In genomic region chr5:73729329-73729728, GRCh38 we compare ENCODE assay signal across 28 cellular contexts.
DNase-seq lines count a peak whose midpoint lies in the region; ATAC-seq, FAIRE-seq and TF ChIP-seq lines count a peak whose summit lies in the region.
"Had no signal": no experiment of that assay in that cellular context is flagged by ENCODE, and none has a peak within 500 bp of the region (broad histone marks: within the 10 kb centered on the region; RNA-seq: fewer than 3 reads in every experiment).

No MANE protein-coding gene starts in this region.

- no peaks in the 10 kb centered on the region for H3K36me3 ChIP-seq in IMR-90 (ENCODE audit: control insufficient read depth, insufficient read depth, low read length)
- no peaks in the 10 kb centered on the region for H3K36me3 ChIP-seq in bronchial epithelial cell (ENCODE audit: control insufficient read depth, insufficient read depth, low read length)
- peaks cover 6 to 11% of the 10 kb centered on the region in 2 experiments for H3K36me3 ChIP-seq in keratinocyte (ENCODE audit: control insufficient read depth in 2 of 2, extremely low read depth in 1 of 2, insufficient read depth in 2 of 2, low read length in 2 of 2)
- no peaks in the 10 kb centered on the region for H3K36me3 ChIP-seq in uterus
- H3K36me3 ChIP-seq: cardiac muscle cell, HAP-1, heart right ventricle, suprapubic skin had no signal

- no peak overlapping the region for H3K56ac ChIP-seq in IMR-90 (ENCODE audit: extremely low read depth, insufficient read depth, low read length)

- H4K20me1 ChIP-seq in IMR-90 (ENCODE audit: insufficient read depth, low read length) (no peaks in the 10 kb centered on the region), keratinocyte (ENCODE audit: control insufficient read depth, extremely low read depth, insufficient read depth, low read length) (peaks cover 8% of the 10 kb centered on the region)

- H3K4me1 ChIP-seq in IMR-90 (ENCODE audit: control insufficient read depth, insufficient read depth, low read length), result peaks cover 6% of the 10 kb centered on the region
- no peaks in the 10 kb centered on the region for H3K4me1 ChIP-seq in keratinocyte (ENCODE audit: control insufficient read depth, extremely low read depth, insufficient read depth, low read length)
- H3K4me1 ChIP-seq in uterus, result no peaks in the 10 kb centered on the region
- H3K4me1 ChIP-seq: suprapubic skin had no signal

- no peak overlapping the region; the same call in 1 of the 2 replicates for H3K4ac ChIP-seq in IMR-90 (ENCODE audit: low read depth, low read length)

- TF ChIP-seq CTCF in IMR-90 (conservative IDR thresholded peaks at IDR 0.05; ENCODE audit: low read depth, low read length), result no peak
- no peak for TF ChIP-seq CTCF in bronchial epithelial cell (IDR thresholded peaks at IDR 0.05; ENCODE audit: insufficient read depth, low read length, severe bottlenecking)
- no peak for TF ChIP-seq CTCF in keratinocyte (optimal IDR thresholded peaks at IDR 0.05 in 1 of 3, IDR thresholded peaks at IDR 0.05 in 1 of 3, conservative IDR thresholded peaks at IDR 0.05 in 1 of 3; ENCODE audit: extremely low read depth in 1 of 3, insufficient read depth in 2 of 3, low read length in 3 of 3)
- no peak for TF ChIP-seq CTCF in uterus (IDR thresholded peaks at IDR 0.05)

- H4K91ac ChIP-seq in IMR-90 (ENCODE audit: insufficient read depth, low read depth, low read length), result peak overlapping the region; percentile 64; the same call in 1 of the 2 replicates

- no peak overlapping the region for H2AK9ac ChIP-seq in IMR-90 (replicated peaks; ENCODE audit: low read depth, low read length, poor library complexity)

- H3K18ac ChIP-seq in IMR-90 (ENCODE audit: low read depth, low read length), result peak overlapping the region; percentile 71

- H3K9ac ChIP-seq in IMR-90 (ENCODE audit: low read depth, low read length) (no peak overlapping the region), keratinocyte (ENCODE audit: control insufficient read depth, extremely low read depth, insufficient read depth, low read length) (no peak overlapping the region)

- H2BK15ac ChIP-seq in IMR-90 (ENCODE audit: low read depth, low read length), result no peak overlapping the region

- intact Hi-C loops in IMR-90 (cut with micrococcal nuclease) (no loop called here), uterus (cut with DNase I; ENCODE audit: low total_unique reads) (no loop called here)

- H4K5ac ChIP-seq in IMR-90 (ENCODE audit: low read depth, low read length), result peak overlapping the region; percentile 83; the same call in 1 of the 2 replicates

- TF ChIP-seq POLR2A in IMR-90 (IDR thresholded peaks at IDR 0.05; ENCODE audit: low read depth, low read length), result no peak
- no peak for TF ChIP-seq POLR2A in uterus (IDR thresholded peaks at IDR 0.05)

- no peak overlapping the region; a peak in 1 of 4 replicates for H4K8ac ChIP-seq in IMR-90 (ENCODE audit: low read depth in 2 of 2, low read length in 2 of 2)

- no TSS peak for BruUV-seq in IMR-90 (replicated peaks; lab: Mats Ljungman, UMichigan)

- H2BK5ac ChIP-seq in IMR-90 (ENCODE audit: low read depth, low read length, poor library complexity, severe bottlenecking), result peak overlapping the region; percentile 65

- H3K9me1 ChIP-seq in IMR-90 (ENCODE audit: insufficient read depth, low read length), result peaks cover 6% of the 10 kb centered on the region
- peaks cover 3% of the 10 kb centered on the region for H3K9me1 ChIP-seq in keratinocyte (ENCODE audit: control insufficient read depth, extremely low read depth, insufficient read depth, low read length)

- H3K27me3 ChIP-seq in IMR-90 (ENCODE audit: control insufficient read depth, insufficient read depth, low read length), result no peaks in the 10 kb centered on the region
- no peaks in the 10 kb centered on the region for H3K27me3 ChIP-seq in bronchial epithelial cell (ENCODE audit: control insufficient read depth, insufficient read depth, low read length)
- H3K27me3 ChIP-seq in keratinocyte (ENCODE audit: control insufficient read depth, extremely low read depth, insufficient read depth, low read length), result no peaks in the 10 kb centered on the region
- H3K27me3 ChIP-seq in uterus, result no peaks in the 10 kb centered on the region
- H3K27me3 ChIP-seq: heart right ventricle, suprapubic skin had no signal

- H3K27ac ChIP-seq in IMR-90 (ENCODE audit: insufficient read depth, low read length) (no peak overlapping the region), keratinocyte (ENCODE audit: control insufficient read depth, insufficient read depth, low read length) (no peak overlapping the region), uterus (peak overlapping the region; percentile 39 to 43)
- H3K27ac ChIP-seq: cardiac muscle cell, epithelial cell of prostate, heart right ventricle, suprapubic skin, VCaP had no signal

- peak; percentile 41 for DNase-seq in IMR-90
- DNase-seq in bronchial epithelial cell (ENCODE audit: low read depth), result peak; percentile 37
- DNase-seq in keratinocyte (ENCODE audit: low read depth, low spot score), result no peak
- DNase-seq in uterus, result no peak
- no peak for DNase-seq in NCI-H2081 treated with DMSO at 0.1 percent for 48 hours (lab: John Stamatoyannopoulos, UW)
- DNase-seq in NCI-H2196 (lab: John Stamatoyannopoulos, UW; ENCODE audit: unreplicated experiment), result no peak
- DNase-seq: activated CD4-positive, alpha-beta T cell treated with anti-CD3 and anti-CD28 coated beads for 4 hours; activated CD8-positive, alpha-beta T cell treated with anti-CD3 and anti-CD28 coated beads, Interleukin-2, amount 10 ng/mL, durations not matched to agents 7 days and 5 days; effector CD8-positive, alpha-beta T cell; foreskin fibroblast; GF-D8; heart right ventricle; NCI-H2081; NCI-H226; NCI-H69; SHP77; small intestine; stimulated activated naive CD4-positive, alpha-beta T cell treated with Interleukin-2 at 50 U/mL for 16 hours had no signal

- H2AK5ac ChIP-seq in IMR-90 (ENCODE audit: low read depth, low read length), result no peak overlapping the region; the same call in 1 of the 2 replicates

- ATAC-seq in IMR-90 (ENCODE audit: low read depth) (peak; percentile 81), GM18858 (IDR thresholded peaks at IDR 0.05; ENCODE audit: unreplicated experiment) (no peak), GM18519 (IDR thresholded peaks at IDR 0.05; ENCODE audit: low FRiP score, unreplicated experiment) (no peak)
- ATAC-seq: activated CD8-positive, alpha-beta T cell treated with anti-CD3 and anti-CD28 coated beads, Interleukin-2, amount 10 ng/mL, durations not matched to agents 7 days and 5 days; activated T-helper 17 cell treated with anti-CD3 and anti-CD28 coated beads, Interleukin-2, amount 50 U/mL, for 72 hours; Panc1 had no signal

- CTCF ChIA-PET in IMR-90 (lab: Yijun Ruan, JAX), result interaction anchor here (0.8 to 1.1 kb wide), 2 partner anchors 35 to 137 kb away, joined by 3 read pairs; no protein-coding TSS in a partner anchor

- H3K79me1 ChIP-seq in IMR-90 (ENCODE audit: low read depth in 1 of 2, low read length in 2 of 2), result peaks cover 24 to 60% of the 10 kb centered on the region in 2 experiments; a peak in 3 of 4 replicates

- POLR2A ChIA-PET in IMR-90 (lab: Charles Lee; ENCODE audit: unreplicated experiment), result no interaction called here

- no peaks in the 10 kb centered on the region for H3K9me3 ChIP-seq in IMR-90 (ENCODE audit: control insufficient read depth, insufficient read depth, low read length)
- H3K9me3 ChIP-seq in keratinocyte (ENCODE audit: control insufficient read depth, low read depth, low read length), result no peaks in the 10 kb centered on the region
- H3K9me3 ChIP-seq in uterus, result no peaks in the 10 kb centered on the region
- H3K9me3 ChIP-seq: HAP-1, heart right ventricle, suprapubic skin had no signal

- peak overlapping the region; percentile 20; the same call in 1 of the 2 replicates for H3K4me2 ChIP-seq in IMR-90 (ENCODE audit: low read depth, low read length)
- H3K4me2 ChIP-seq in keratinocyte (ENCODE audit: control insufficient read depth, extremely low read depth, insufficient read depth, low read depth, low read length), result no peak overlapping the region

- H2BK120ac ChIP-seq in IMR-90 (ENCODE audit: low read depth, low read length), result peak overlapping the region; percentile 24; the same call in 1 of the 2 replicates

- no peak overlapping the region; the same call in 1 of the 2 replicates for H3K14ac ChIP-seq in IMR-90 (replicated peaks; ENCODE audit: low read depth, low read length)

- no peak for TF ChIP-seq RAD21 in IMR-90 (IDR thresholded peaks at IDR 0.05; ENCODE audit: low read length)

- no peak overlapping the region for H3K23ac ChIP-seq in IMR-90 (ENCODE audit: low read depth, low read length)

- WGBS in IMR-90 (ENCODE audit: extremely low coverage in 2 of 2, insufficient read length in 1 of 2), 2 experiments, result no CpG with 5 or more reads among the region's 3 CpGs

- H3K79me2 ChIP-seq in keratinocyte (ENCODE audit: control insufficient read depth, insufficient read depth, low read length), result peaks cover 94% of the 10 kb centered on the region

- dilution Hi-C loops in IMR-90 (cut with HindIII; ENCODE audit: low sequenced_read_pairs, unreplicated experiment), result no loop called here
- dilution Hi-C loops in keratinocyte (cut with MboI; ENCODE audit: extremely low pct_ligation_motif_present, low sequenced_read_pairs), result no loop called here

- in situ Hi-C loops in IMR-90 (cut with MboI; ENCODE audit: low sequenced_read_pairs), result no loop called here

- no peak for FAIRE-seq in bronchial epithelial cell (lab: Jason Lieb, UNC)
- peak; percentile 20 for FAIRE-seq in keratinocyte (lab: Jason Lieb, UNC)
- FAIRE-seq: small intestine had no signal

- H3K4me3 ChIP-seq in IMR-90 (ENCODE audit: insufficient read depth, low read depth, low read length), result no peak overlapping the region
- H3K4me3 ChIP-seq in bronchial epithelial cell (ENCODE audit: low read depth, low read length), result no peak overlapping the region
- no peak overlapping the region for H3K4me3 ChIP-seq in keratinocyte (ENCODE audit: control insufficient read depth in 2 of 3, extremely low read depth in 1 of 3, insufficient read depth in 2 of 3, low read depth in 1 of 3, low read length in 3 of 3)
- H3K4me3 ChIP-seq in uterus, result no peak overlapping the region
- H3K4me3 ChIP-seq: cardiac muscle cell, coronary artery, HAP-1, heart right ventricle, suprapubic skin had no signal

- H2AFZ ChIP-seq in IMR-90 (replicated peaks; ENCODE audit: low read length, poor library complexity) (no peak overlapping the region), keratinocyte (ENCODE audit: control insufficient read depth, low read length) (no peak overlapping the region)

- no peak overlapping the region for H2BK20ac ChIP-seq in IMR-90 (ENCODE audit: low read depth, low read length)

TF ChIP-seq in IMR-90, 13 proteins besides CTCF, POLR2A, EP300 and RAD21 (continues in another document):
- TF ChIP-seq NFE2L2 (IDR thresholded peaks at IDR 0.05; ENCODE audit: low read depth, low read length), result no peak
- no peak for TF ChIP-seq ELK1 (IDR thresholded peaks at IDR 0.05; ENCODE audit: borderline replicate concordance, low read depth, low read length)

Comparison
In these comparisons a context has a peak if more than half of its experiments do, and no peak if none do; other contexts are left out.
1. DNase-seq: peak in IMR-90 (single experiment) and bronchial epithelial cell (single experiment); none in keratinocyte (single experiment), uterus (0 of 2), NCI-H2081 treated with DMSO at 0.1 percent for 48 hours (single experiment) and NCI-H2196 (single experiment).
2. H3K27ac ChIP-seq: peak in uterus (2 of 2); none in IMR-90 (single experiment) and keratinocyte (single experiment).